8 cellular contexts compared by ENCODE assay signal in the genomic region with DNA sequence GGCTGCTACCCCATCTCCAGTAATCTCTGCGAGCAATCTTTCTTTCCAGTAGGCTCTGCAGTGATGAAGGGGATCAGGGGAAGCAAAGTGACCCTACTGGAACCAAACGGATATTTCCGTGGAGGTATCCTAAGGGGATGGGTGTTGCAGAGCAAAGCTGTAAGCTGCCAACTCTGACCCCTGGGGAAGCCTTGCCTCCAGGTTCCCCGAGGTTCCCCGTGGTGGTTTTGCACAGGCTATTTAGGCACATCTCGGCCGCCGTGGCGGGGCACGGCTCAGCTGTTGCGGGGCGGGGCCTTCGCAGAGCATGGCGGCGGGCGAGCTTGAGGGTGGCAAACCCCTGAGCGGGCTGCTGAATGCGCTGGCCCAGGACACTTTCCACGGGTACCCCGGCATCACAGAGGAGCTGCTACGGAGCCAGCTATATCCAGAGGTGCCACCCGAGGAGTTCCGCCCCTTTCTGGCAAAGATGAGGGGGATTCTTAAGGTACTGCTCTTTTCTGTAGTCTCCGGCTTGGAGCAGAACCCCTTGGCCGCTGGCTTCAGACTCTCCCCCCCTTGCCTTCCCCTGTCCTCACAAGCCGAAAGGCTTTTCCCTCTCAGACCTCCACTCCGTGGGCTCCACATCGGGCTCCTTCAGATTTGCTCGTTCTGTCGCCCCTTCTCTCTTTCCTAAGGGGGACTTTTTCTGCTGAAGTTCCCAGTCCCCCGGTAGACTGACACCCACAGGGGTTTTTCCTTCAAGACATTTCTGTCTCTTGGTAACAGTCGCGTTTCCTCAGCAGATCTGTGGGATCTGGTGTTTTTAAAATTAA. TPM values are rescaled to one million over a fixed set of nuclear protein-coding genes. Genes with fewer than 3 reads are reported as not detected.
DNase-seq lines count a peak whose midpoint lies in the region; ATAC-seq and TF ChIP-seq lines count a peak whose summit lies in the region.

A gene (plus strand): TSS at position 303 of the 815 bp plus-strand sequence. CDS start 5 bp downstream, at position 308.

- in situ Hi-C loops in KBM-7 (cut with MboI; ENCODE audit: low pct_unique_long_range_greater_than_20kb, low sequenced_read_pairs): no loop called here

- 0 out of 2 replicates have a peak, but pooled peaks cover 2% of the 10 kb centered on the region for H3F3A ChIP-seq in DOHH2 (ENCODE audit: control insufficient read depth, insufficient read depth)

- H3K27ac Mint-ChIP-seq in neural crest cell (ENCODE audit: unreplicated experiment): peak within 1 kb of the TSS; percentile 84

- peak; percentile 99 for ATAC-seq in GM21717 (IDR thresholded peaks at IDR 0.05; ENCODE audit: unreplicated experiment)

- peak within 1 kb of the TSS; percentile 89 to 97 for H3K9ac ChIP-seq in stomach smooth muscle (ENCODE audit: low read length in 2 of 2)

- H3K36me3 ChIP-seq in DOHH2 (ENCODE audit: control insufficient read depth, low read length) (no peaks in the 10 kb centered on the region), stomach smooth muscle (ENCODE audit: control insufficient read depth in 2 of 2, insufficient read depth in 2 of 2, low read length in 2 of 2) (no peaks in the 10 kb centered on the region)

- H3K4me3 ChIP-seq in DOHH2 (ENCODE audit: low read length): peak within 1 kb of the TSS; percentile 82
- peak within 1 kb of the TSS; percentile 98 for H3K4me3 ChIP-seq in fibroblast of villous mesenchyme (ENCODE audit: low read depth, low read length)
- H3K4me3 ChIP-seq in stomach smooth muscle (ENCODE audit: low read length in 2 of 2): peak within 1 kb of the TSS; percentile 95 to 96

- H3K36me3 Mint-ChIP-seq in neural crest cell (ENCODE audit: low read depth): no peaks in the 10 kb centered on the region

- peak within 1 kb of the TSS; percentile 93 for H3K4me2 ChIP-seq in DOHH2 (ENCODE audit: low read length)

- peak within 1 kb of the TSS; percentile 98 for H3K4me3 Mint-ChIP-seq in neural crest cell

- H3K27ac ChIP-seq in DOHH2 (ENCODE audit: low read depth, low read length): no peak within 1 kb of the TSS
- H3K27ac ChIP-seq in stomach smooth muscle (ENCODE audit: low read length): peak within 1 kb of the TSS; percentile 37

- peaks cover 9% of the 10 kb centered on the region for H3K4me1 Mint-ChIP-seq in neural crest cell

- no peaks in the 10 kb centered on the region for H3K27me3 ChIP-seq in DOHH2 (ENCODE audit: control insufficient read depth, low read length)
- H3K27me3 ChIP-seq in stomach smooth muscle (ENCODE audit: control insufficient read depth in 1 of 2, insufficient read depth in 2 of 2, low read length in 2 of 2): no peaks in the 10 kb centered on the region

- peaks cover 18% of the 10 kb centered on the region for H3K4me1 ChIP-seq in DOHH2 (ENCODE audit: control insufficient read depth, low read length)
- H3K4me1 ChIP-seq in stomach smooth muscle (ENCODE audit: control insufficient read depth, insufficient read depth, low read length): peaks cover 5% of the 10 kb centered on the region

- no peak for TF ChIP-seq CTCF in DOHH2 (IDR thresholded peaks at IDR 0.05; ENCODE audit: low read depth, low read length, poor library complexity, severe bottlenecking)
- TF ChIP-seq CTCF in fibroblast of villous mesenchyme (IDR thresholded peaks at IDR 0.05; ENCODE audit: insufficient read depth, low read depth, low read length): no peak
- no peak for TF ChIP-seq CTCF in neural crest cell (conservative IDR thresholded peaks at IDR 0.05)

- peak; percentile 80 for DNase-seq in KBM-7
- peak; percentile 71 to 79 for DNase-seq in SHP77 (lab: John Stamatoyannopoulos, UW)
- peak; percentile 93 for DNase-seq in activated effector memory CD4-positive, alpha-beta T cell treated with anti-CD3 and anti-CD28 coated beads, Interleukin-2, amount 50 U/mL, for 16 hours
- peak; percentile 69 for DNase-seq in fibroblast of villous mesenchyme (ENCODE audit: low read depth)
- DNase-seq in neural crest cell (ENCODE audit: low read depth, low spot score): peak; percentile 65

- peaks cover 21% of the 10 kb centered on the region for H3K79me2 ChIP-seq in DOHH2 (ENCODE audit: control insufficient read depth, low read length)

- H3K9me2 ChIP-seq in DOHH2 (replicated peaks; ENCODE audit: control insufficient read depth, low read length): no peaks in the 10 kb centered on the region

- no peaks in the 10 kb centered on the region for H3K9me3 ChIP-seq in DOHH2 (ENCODE audit: control insufficient read depth, insufficient read depth, low read length)
- H3K9me3 ChIP-seq in stomach smooth muscle (ENCODE audit: control insufficient read depth in 2 of 2, low read length in 2 of 2): no peaks in the 10 kb centered on the region

- H3K27me3 Mint-ChIP-seq in neural crest cell (ENCODE audit: low read depth): no peaks in the 10 kb centered on the region

- no peaks in the 10 kb centered on the region for H4K20me1 ChIP-seq in DOHH2 (ENCODE audit: control insufficient read depth, insufficient read depth, low read depth, low read length)

- no peaks in the 10 kb centered on the region for H3K9me3 Mint-ChIP-seq in neural crest cell

RNA-seq across cellular contexts. Expression of the gene that starts here (rescaled TPM):
- total RNA-seq in fibroblast of villous mesenchyme (59.2 and 63.5 TPM in 2 replicates), neural crest cell (30.1 and 30.5 TPM in 2 replicates)
